Comparison of ENCODE assay signal across 27 cellular contexts in the genomic region with DNA sequence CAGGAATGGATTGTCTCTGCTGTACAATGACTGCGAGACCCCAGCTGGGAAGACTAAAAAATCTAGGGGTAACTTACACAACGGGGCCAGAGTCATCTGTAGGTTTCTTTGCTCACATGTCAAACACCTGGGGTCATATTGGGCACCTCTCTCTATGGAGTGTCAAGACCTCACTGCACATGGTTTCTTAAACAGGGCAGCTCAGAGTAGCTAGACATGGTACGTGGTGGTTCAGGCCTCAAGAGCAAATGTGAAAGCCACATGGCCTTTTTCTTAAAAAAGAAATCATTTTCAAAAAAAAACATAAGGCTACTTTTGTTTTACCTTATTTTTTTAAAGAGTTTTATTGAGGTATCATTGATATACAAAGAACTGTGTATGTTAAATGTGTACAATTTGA.
DNase-seq lines count a peak whose midpoint lies in the region; ATAC-seq, FAIRE-seq and TF ChIP-seq lines count a peak whose summit lies in the region.
"Had no signal": no experiment of that assay in that cellular context is flagged by ENCODE, and none has a peak within 500 bp of the region (broad histone marks: within the 10 kb centered on the region; RNA-seq: fewer than 3 reads in every experiment).

No MANE protein-coding gene starts in this region.

- no peak overlapping the region for H2AFZ ChIP-seq in K562 (ENCODE audit: low read depth, low read length)
- H2AFZ ChIP-seq: GM23248 had no signal

- intact Hi-C loops in activated CD8-positive, alpha-beta T cell treated with anti-CD3 and anti-CD28 coated beads for 36 hours (cut with micrococcal nuclease), result loop anchor here (2.0 kb wide), 1 partner anchor 23 kb away; no protein-coding TSS in a partner anchor
- intact Hi-C loops in K562 (cut with micrococcal nuclease), result no loop called here
- intact Hi-C loops in cardiac septum (cut with DNase I), result loop anchor here (10.0 kb wide), 1 partner anchor 105 kb away; no protein-coding TSS in a partner anchor

- H4K20me1 ChIP-seq in K562 (replicated peaks; ENCODE audit: control insufficient read depth, insufficient read depth, low read length), result no peaks in the 10 kb centered on the region
- H4K20me1 ChIP-seq: BLaER1 treated with 17β-estradiol and CSF1 and Interleukin-3, amounts not matched to agents 10 nM and 100 nM had no signal

- ATAC-seq in activated CD8-positive, alpha-beta T cell treated with anti-CD3 and anti-CD28 coated beads for 36 hours, result peak; percentile 39
- no peak for ATAC-seq in activated CD8-positive, alpha-beta T cell treated with anti-CD3 and anti-CD28 coated beads, Interleukin-2, amount 10 ng/mL, durations not matched to agents 7 days and 5 days
- ATAC-seq in K562 (no peak), HG03175 (IDR thresholded peaks at IDR 0.05; ENCODE audit: unreplicated experiment) (no peak)
- ATAC-seq in stimulated activated naive CD8-positive, alpha-beta T cell treated with anti-CD3 and anti-CD28 coated beads, Interleukin-15, Interleukin-2, amounts not matched to agents 100 U/mL and 50 U/mL, for 24 hours, result peak; percentile 35
- ATAC-seq: A549, heart right ventricle, mucosa of descending colon, upper lobe of right lung had no signal

- no TSS peak for BruUV-seq in K562 (replicated peaks; lab: Mats Ljungman, UMichigan)

- H3K36me3 ChIP-seq in K562 (ENCODE audit: control insufficient read depth, insufficient read depth, low read length), result no peaks in the 10 kb centered on the region
- H3K36me3 ChIP-seq: BLaER1 treated with 17β-estradiol and CSF1 and Interleukin-3, amounts not matched to agents 10 nM and 100 nM; cardiac muscle cell; heart right ventricle; left ventricle myocardium inferior; upper lobe of right lung had no signal

- POLR2A ChIA-PET in activated CD8-positive, alpha-beta T cell treated with anti-CD3 and anti-CD28 coated beads for 36 hours (lab: Charles Lee), result interaction anchor here (0.7 to 1.9 kb wide), 6 partner anchors 9 to 21 kb away, joined by 3 to 9 read pairs (median 4); no protein-coding TSS in a partner anchor
- POLR2A ChIA-PET in activated CD8-positive, alpha-beta T cell treated with anti-CD3 and anti-CD28 coated beads, Interleukin-2, amount 10 ng/mL, durations not matched to agents 7 days and 5 days (lab: Charles Lee), result interaction anchor here (0.6 kb wide), 1 partner anchor 14 kb away, joined by 3 read pairs; no protein-coding TSS in a partner anchor
- POLR2A ChIA-PET in K562 (lab: Yijun Ruan, JAX), result no interaction called here

- peaks cover 3% of the 10 kb centered on the region for H3K9me3 Mint-ChIP-seq in activated CD8-positive, alpha-beta T cell treated with anti-CD3 and anti-CD28 coated beads for 36 hours
- H3K9me3 Mint-ChIP-seq in activated CD8-positive, alpha-beta T cell treated with anti-CD3 and anti-CD28 coated beads, Interleukin-2, amount 10 ng/mL, durations not matched to agents 7 days and 5 days (ENCODE audit: insufficient read depth), result no peaks in the 10 kb centered on the region
- H3K9me3 Mint-ChIP-seq in IgD-negative memory B cell, result peaks cover 0 to 3% (median 0%) of the 10 kb centered on the region in 3 donors

- no peak overlapping the region for H3K27ac ChIP-seq in K562 (ENCODE audit: extremely low read depth, low read depth, low read length)
- H3K27ac ChIP-seq: BLaER1 treated with 17β-estradiol and CSF1 and Interleukin-3, amounts not matched to agents 10 nM and 100 nM; cardiac muscle cell; epithelial cell of prostate; GM23248; left ventricle myocardium inferior; upper lobe of right lung had no signal

- H3K36me3 Mint-ChIP-seq in activated CD8-positive, alpha-beta T cell treated with anti-CD3 and anti-CD28 coated beads for 36 hours (ENCODE audit: low read depth), result no peaks in the 10 kb centered on the region
- H3K36me3 Mint-ChIP-seq in activated CD8-positive, alpha-beta T cell treated with anti-CD3 and anti-CD28 coated beads, Interleukin-2, amount 10 ng/mL, durations not matched to agents 7 days and 5 days (ENCODE audit: low read depth), result peaks cover 7% of the 10 kb centered on the region
- peaks cover 1% of the 10 kb centered on the region for H3K36me3 Mint-ChIP-seq in IgD-negative memory B cell

- H3K4me2 ChIP-seq in K562 (ENCODE audit: insufficient read depth, low read length), result no peak overlapping the region
- H3K4me2 ChIP-seq: A549; BLaER1 treated with 17β-estradiol and CSF1 and Interleukin-3, amounts not matched to agents 10 nM and 100 nM had no signal

- WGBS in K562 (ENCODE audit: insufficient coverage, low coverage, missing lambda C conversion rate), result 2% methylated on average over 3 of the region's 3 CpGs

- H3K27ac Mint-ChIP-seq in activated CD8-positive, alpha-beta T cell treated with anti-CD3 and anti-CD28 coated beads for 36 hours, result peak overlapping the region; percentile 80
- no peak overlapping the region for H3K27ac Mint-ChIP-seq in activated CD8-positive, alpha-beta T cell treated with anti-CD3 and anti-CD28 coated beads, Interleukin-2, amount 10 ng/mL, durations not matched to agents 7 days and 5 days
- peak overlapping the region in 2 of 3 donors; percentile 1 to 79 for H3K27ac Mint-ChIP-seq in IgD-negative memory B cell

- no peak for TF ChIP-seq POLR2A in K562 (conservative IDR thresholded peaks at IDR 0.05)

- TF ChIP-seq EP300 in K562 (IDR thresholded peaks at IDR 0.05; ENCODE audit: low read length), result no peak

- H3K9me1 ChIP-seq in K562 (ENCODE audit: control insufficient read depth, insufficient read depth, low read length), result peaks cover 3% of the 10 kb centered on the region

- H3K4me3 ChIP-seq in K562, result no peak overlapping the region
- H3K4me3 ChIP-seq: A549; BLaER1 treated with 17β-estradiol and CSF1 and Interleukin-3, amounts not matched to agents 10 nM and 100 nM; cardiac muscle cell; GM23248; heart right ventricle; left ventricle myocardium inferior; mucosa of descending colon; skin epidermis; upper lobe of right lung had no signal

- TF ChIP-seq RAD21 in K562 (CRISPR knock-in tag; conservative IDR thresholded peaks at IDR 0.05 in 1 of 2, IDR thresholded peaks at IDR 0.05 in 1 of 2), result no peak

- no peak for TF ChIP-seq CTCF in activated CD8-positive, alpha-beta T cell treated with anti-CD3 and anti-CD28 coated beads for 36 hours (IDR thresholded peaks at IDR 0.05)
- no peak for TF ChIP-seq CTCF in K562 (IDR thresholded peaks at IDR 0.05 in 2 of 3, conservative IDR thresholded peaks at IDR 0.05 in 1 of 3; ENCODE audit: insufficient read depth in 2 of 3, low read depth in 1 of 3, low read length in 3 of 3)

- no peaks in the 10 kb centered on the region for H3K27me3 Mint-ChIP-seq in activated CD8-positive, alpha-beta T cell treated with anti-CD3 and anti-CD28 coated beads for 36 hours
- no peaks in the 10 kb centered on the region for H3K27me3 Mint-ChIP-seq in activated CD8-positive, alpha-beta T cell treated with anti-CD3 and anti-CD28 coated beads, Interleukin-2, amount 10 ng/mL, durations not matched to agents 7 days and 5 days (ENCODE audit: low read depth)
- H3K27me3 Mint-ChIP-seq in IgD-negative memory B cell, result no peaks in the 10 kb centered on the region

- no peaks in the 10 kb centered on the region for H3K9me3 ChIP-seq in K562 (replicated peaks; ENCODE audit: control insufficient read depth, insufficient read depth, low read depth, low read length)
- H3K9me3 ChIP-seq: A549, heart right ventricle, left ventricle myocardium inferior, mucosa of descending colon, upper lobe of right lung had no signal

- DNase-seq in activated CD8-positive, alpha-beta T cell treated with anti-CD3 and anti-CD28 coated beads for 36 hours, result peak; percentile 32
- DNase-seq in activated CD8-positive, alpha-beta T cell treated with anti-CD3 and anti-CD28 coated beads, Interleukin-2, amount 10 ng/mL, durations not matched to agents 7 days and 5 days, result no peak
- no peak for DNase-seq in K562 (ENCODE audit: extremely low read depth in 1 of 4, low spot score in 3 of 4)
- DNase-seq in stimulated activated naive CD8-positive, alpha-beta T cell treated with anti-CD3 and anti-CD28 coated beads, Interleukin-15, Interleukin-2, amounts not matched to agents 100 U/mL and 50 U/mL, for 24 hours, result no peak
- no peak for DNase-seq in cardiac septum (ENCODE audit: low spot score)
- DNase-seq in NCI-H446 (lab: John Stamatoyannopoulos, UW), result no peak
- DNase-seq: activated CD4-positive, alpha-beta T cell treated with anti-CD3 and anti-CD28 coated beads for 48 hours; amygdala; GM23248; heart right ventricle; KBM-7; left ventricle myocardium inferior; mucosa of descending colon; NCI-H1694 treated with DMSO at 0.1 percent for 48 hours; NCI-H69; Right ventricle myocardium superior; stimulated activated CD4-positive, alpha-beta T cell treated with anti-CD3 and anti-CD28 coated beads, Interleukin-2, amount 100 ng/mL, for 48 hours; SW 1271; upper lobe of right lung had no signal

- H3K4me1 Mint-ChIP-seq in activated CD8-positive, alpha-beta T cell treated with anti-CD3 and anti-CD28 coated beads for 36 hours (ENCODE audit: low read depth), result peaks cover 68% of the 10 kb centered on the region
- peaks cover 49% of the 10 kb centered on the region for H3K4me1 Mint-ChIP-seq in activated CD8-positive, alpha-beta T cell treated with anti-CD3 and anti-CD28 coated beads, Interleukin-2, amount 10 ng/mL, durations not matched to agents 7 days and 5 days (ENCODE audit: low read depth)
- peaks cover 42 to 63% (median 62%) of the 10 kb centered on the region in 3 donors for H3K4me1 Mint-ChIP-seq in IgD-negative memory B cell

- no peaks in the 10 kb centered on the region; a peak in 1 of 5 replicates for H3K4me1 ChIP-seq in K562 (replicated peaks in 1 of 2; ENCODE audit: control insufficient read depth in 2 of 2, insufficient read depth in 2 of 2, low read length in 2 of 2)

- peak; percentile 19 for FAIRE-seq in K562 (lab: Jason Lieb, UNC)
- FAIRE-seq: TTC549 had no signal

- in situ Hi-C loops in K562 (cut with MboI), result no loop called here

- CTCF ChIA-PET in activated CD8-positive, alpha-beta T cell treated with anti-CD3 and anti-CD28 coated beads for 36 hours (lab: Charles Lee), result interaction anchor here (1.0 to 3.8 kb wide), 6 partner anchors 11 to 111 kb away, joined by 3 to 17 read pairs (median 5); no protein-coding TSS in a partner anchor
- CTCF ChIA-PET in activated CD8-positive, alpha-beta T cell treated with anti-CD3 and anti-CD28 coated beads, Interleukin-2, amount 10 ng/mL, durations not matched to agents 7 days and 5 days (lab: Charles Lee), result interaction anchor here (0.8 to 1.4 kb wide), 2 partner anchors 13 to 18 kb away, joined by 3 to 5 read pairs; no protein-coding TSS in a partner anchor
- CTCF ChIA-PET in K562 (lab: Yijun Ruan, JAX; ENCODE audit: low intra/inter-chr PET ratio), result no interaction called here

- no peaks in the 10 kb centered on the region for H3K79me2 ChIP-seq in K562 (ENCODE audit: control insufficient read depth, insufficient read depth, low read length)

- H3K4me3 Mint-ChIP-seq in activated CD8-positive, alpha-beta T cell treated with anti-CD3 and anti-CD28 coated beads for 36 hours, result no peak overlapping the region
- H3K4me3 Mint-ChIP-seq in activated CD8-positive, alpha-beta T cell treated with anti-CD3 and anti-CD28 coated beads, Interleukin-2, amount 10 ng/mL, durations not matched to agents 7 days and 5 days, result no peak overlapping the region
- H3K4me3 Mint-ChIP-seq in IgD-negative memory B cell, result no peak overlapping the region

- H3K27me3 ChIP-seq in K562 (ENCODE audit: control insufficient read depth in 2 of 2, insufficient read depth in 2 of 2, low read length in 2 of 2), result peaks cover 8 to 21% of the 10 kb centered on the region in 2 experiments; a peak in 4 of 5 replicates
- H3K27me3 ChIP-seq: BLaER1 treated with 17β-estradiol and CSF1 and Interleukin-3, amounts not matched to agents 10 nM and 100 nM; cardiac muscle cell; heart right ventricle; upper lobe of right lung had no signal

- H3K9ac ChIP-seq in K562 (ENCODE audit: insufficient read depth in 1 of 2, low read depth in 2 of 2, low read length in 2 of 2), result no peak overlapping the region
- H3K9ac ChIP-seq: BLaER1 treated with 17β-estradiol and CSF1 and Interleukin-3, amounts not matched to agents 10 nM and 100 nM; GM23248 had no signal

Comparison
In these comparisons a context has a peak if more than half of its experiments do, and no peak if none do; other contexts are left out.
1. ATAC-seq: peak in activated CD8-positive, alpha-beta T cell treated with anti-CD3 and anti-CD28 coated beads for 36 hours (single experiment) and stimulated activated naive CD8-positive, alpha-beta T cell treated with anti-CD3 and anti-CD28 coated beads, Interleukin-15, Interleukin-2, amounts not matched to agents 100 U/mL and 50 U/mL, for 24 hours (single experiment); none in activated CD8-positive, alpha-beta T cell treated with anti-CD3 and anti-CD28 coated beads, Interleukin-2, amount 10 ng/mL, durations not matched to agents 7 days and 5 days (single experiment), K562 (single experiment) and HG03175 (single experiment).